ENCODE assay signal across 14 cellular contexts in genomic region chr5:111967463-111967862, GRCh38.
DNase-seq lines count a peak whose midpoint lies in the region; ATAC-seq lines count a peak whose summit lies in the region.
"Had no signal": no experiment of that assay in that cellular context is flagged by ENCODE, and none has a peak within 500 bp of the region (broad histone marks: within the 10 kb centered on the region; RNA-seq: fewer than 3 reads in every experiment).

No MANE protein-coding gene starts in this region.

- H3K27me3 ChIP-seq in adipocyte (replicated peaks; ENCODE audit: control insufficient read depth, insufficient read depth, low read length), result no peaks in the 10 kb centered on the region
- H3K27me3 ChIP-seq: BLaER1 had no signal

- intact Hi-C loops in posterior vena cava (cut with DNase I), result no loop called here

- ATAC-seq in HG02798 (IDR thresholded peaks at IDR 0.05; ENCODE audit: poor library complexity, unreplicated experiment), result no peak
- ATAC-seq: CD8-positive, alpha-beta T cell had no signal

- peaks cover 18% of the 10 kb centered on the region for H3K4me1 ChIP-seq in adipocyte (ENCODE audit: control insufficient read depth, insufficient read depth, low read length)

- no peaks in the 10 kb centered on the region for H3K9me3 ChIP-seq in adipocyte (ENCODE audit: control insufficient read depth, low read length)

- no peaks in the 10 kb centered on the region for H3K36me3 ChIP-seq in adipocyte (ENCODE audit: control insufficient read depth, insufficient read depth, low read length, severe bottlenecking)
- H3K36me3 ChIP-seq: BLaER1 had no signal

- peak overlapping the region; percentile 25 for H3K9ac ChIP-seq in adipocyte (ENCODE audit: low read length)
- H3K9ac ChIP-seq: BLaER1 had no signal

- H3K4me3 ChIP-seq in adipocyte (ENCODE audit: low read length), result no peak overlapping the region
- H3K4me3 ChIP-seq: BLaER1 had no signal

- DNase-seq in DMS 273 (lab: John Stamatoyannopoulos, UW; ENCODE audit: unreplicated experiment), result peak; percentile 12
- no peak for DNase-seq in DMS 273 treated with DMSO at 0.1 percent for 48 hours (lab: John Stamatoyannopoulos, UW)
- DNase-seq in adipocyte (ENCODE audit: low read depth), result no peak
- peak; percentile 80 for DNase-seq in posterior vena cava (ENCODE audit: low spot score)
- DNase-seq in LoVo (ENCODE audit: low spot score), result no peak
- no peak for DNase-seq in NCI-H748 (lab: John Stamatoyannopoulos, UW; ENCODE audit: unreplicated experiment)
- DNase-seq: CD4-positive, CD25-positive, alpha-beta regulatory T cell; CD8-positive, alpha-beta T cell; DMS153; DND-41; H7; HCEC 1CT had no signal

Comparison
In these comparisons a context has a peak if more than half of its experiments do, and no peak if none do; other contexts are left out.
1. DNase-seq: peak in DMS 273 (single experiment) and posterior vena cava (single experiment); none in DMS 273 treated with DMSO at 0.1 percent for 48 hours (single experiment), adipocyte (single experiment), LoVo (single experiment) and NCI-H748 (single experiment).